Comparison of ENCODE assay signal across 6 cellular contexts in genomic region chr10:133377818-133378250, GRCh38. TPM values are rescaled to one million over a fixed set of nuclear protein-coding genes. Genes with fewer than 3 reads are reported as not detected.
DNase-seq lines count a peak whose midpoint lies in the region; ATAC-seq, FAIRE-seq and TF ChIP-seq lines count a peak whose summit lies in the region.

No MANE protein-coding gene starts in this region.

- H3K4me3 ChIP-seq in GM12864 (ENCODE audit: low read depth, low read length) (peak overlapping the region; percentile 69), K562 (peak overlapping the region; percentile 56)

- peaks cover 0 to 2% (median 2%) of the 10 kb centered on the region in 3 donors for H3K36me3 Mint-ChIP-seq in naive thymus-derived CD8-positive, alpha-beta T cell

- peaks cover 2 to 38% (median 13%) of the 10 kb centered on the region in 4 donors for H3K4me1 Mint-ChIP-seq in naive thymus-derived CD8-positive, alpha-beta T cell

- FAIRE-seq in K562 (lab: Jason Lieb, UNC), result no peak

- H2AFZ ChIP-seq in K562 (ENCODE audit: low read depth, low read length), result peak overlapping the region; percentile 87

- no peaks in the 10 kb centered on the region for H3K9me3 Mint-ChIP-seq in naive thymus-derived CD8-positive, alpha-beta T cell

- H3K9ac ChIP-seq in K562 (ENCODE audit: insufficient read depth in 1 of 2, low read depth in 2 of 2, low read length in 2 of 2), result peak overlapping the region in 1 of 2 experiments; percentile 92; a peak in 2 of 4 replicates

- POLR2A ChIA-PET in K562 (lab: Yijun Ruan, JAX), result interaction anchor here (0.6 to 1.5 kb wide), 3 partner anchors 7 to 17 kb away, joined by 3 to 5 read pairs (median 3); no protein-coding TSS in a partner anchor
- POLR2A ChIA-PET in naive thymus-derived CD8-positive, alpha-beta T cell (lab: Charles Lee), result interaction anchor here (0.7 to 6.4 kb wide), 5 partner anchors 12 to 42 kb away, joined by 3 to 58 read pairs (median 4); partner anchors contain the start of genes CALY, FUOM and MTG1

- intact Hi-C loops in K562 (cut with micrococcal nuclease) (no loop called here), posterior cingulate gyrus (cut with DNase I) (no loop called here)

- no peak for TF ChIP-seq EP300 in K562 (IDR thresholded peaks at IDR 0.05; ENCODE audit: low read length)

- H4K20me1 ChIP-seq in K562 (replicated peaks; ENCODE audit: control insufficient read depth, insufficient read depth, low read length), result no peaks in the 10 kb centered on the region

- CTCF ChIA-PET in K562 (lab: Yijun Ruan, JAX; ENCODE audit: low intra/inter-chr PET ratio), result no interaction called here

- no peaks in the 10 kb centered on the region for H3K27me3 Mint-ChIP-seq in naive thymus-derived CD8-positive, alpha-beta T cell

- H3K9me1 ChIP-seq in K562 (ENCODE audit: control insufficient read depth, insufficient read depth, low read length), result no peaks in the 10 kb centered on the region

- TF ChIP-seq RAD21 in K562 (CRISPR knock-in tag; conservative IDR thresholded peaks at IDR 0.05 in 1 of 2, IDR thresholded peaks at IDR 0.05 in 1 of 2), result no peak

- H3K36me3 ChIP-seq in K562 (ENCODE audit: control insufficient read depth, insufficient read depth, low read length), result no peaks in the 10 kb centered on the region

- TF ChIP-seq CTCF in GM12864 (IDR thresholded peaks at IDR 0.05; ENCODE audit: low read depth, low read length, missing control alignments), result no peak
- no peak for TF ChIP-seq CTCF in K562 (IDR thresholded peaks at IDR 0.05 in 2 of 3, conservative IDR thresholded peaks at IDR 0.05 in 1 of 3; ENCODE audit: insufficient read depth in 2 of 3, low read depth in 1 of 3, low read length in 3 of 3)

- peak overlapping the region; percentile 71 to 92 (median 85) for H3K4me3 Mint-ChIP-seq in naive thymus-derived CD8-positive, alpha-beta T cell

- peaks cover 7 to 41% of the 10 kb centered on the region in 2 experiments; a peak in 3 of 5 replicates for H3K4me1 ChIP-seq in K562 (replicated peaks in 1 of 2; ENCODE audit: control insufficient read depth in 2 of 2, insufficient read depth in 2 of 2, low read length in 2 of 2)

- H3K4me2 ChIP-seq in K562 (ENCODE audit: insufficient read depth, low read length), result peak overlapping the region; percentile 86

- 47% methylated on average over 5 of the region's 20 CpGs for WGBS in K562 (ENCODE audit: insufficient coverage, low coverage, missing lambda C conversion rate)

- peak overlapping the region in 3 of 10 donors; percentile 71 to 90 (median 76) for H3K27ac Mint-ChIP-seq in naive thymus-derived CD8-positive, alpha-beta T cell

- TF ChIP-seq POLR2A in K562 (conservative IDR thresholded peaks at IDR 0.05), result no peak

- ATAC-seq in K562 (no peak), GM18873 (IDR thresholded peaks at IDR 0.05; ENCODE audit: low FRiP score, unreplicated experiment) (no peak)
- ATAC-seq in naive thymus-derived CD8-positive, alpha-beta T cell, result no peak

- DNase-seq in GM12864 (ENCODE audit: low read depth) (no peak), K562 (ENCODE audit: extremely low read depth in 1 of 4, low spot score in 3 of 4) (no peak), KBM-7 (no peak), posterior cingulate gyrus (no peak)
- DNase-seq in naive thymus-derived CD8-positive, alpha-beta T cell, result no peak

- in situ Hi-C loops in K562 (cut with MboI) (no loop called here), KBM-7 (cut with MboI; ENCODE audit: low pct_unique_long_range_greater_than_20kb, low sequenced_read_pairs) (no loop called here)

- H3K27me3 ChIP-seq in K562 (ENCODE audit: control insufficient read depth in 2 of 2, insufficient read depth in 2 of 2, low read length in 2 of 2), result no peaks in the 10 kb centered on the region

- peaks cover 3% of the 10 kb centered on the region; the same call in 1 of the 3 replicates for H3K79me2 ChIP-seq in K562 (ENCODE audit: control insufficient read depth, insufficient read depth, low read length)

- H3K9me3 ChIP-seq in K562 (replicated peaks; ENCODE audit: control insufficient read depth, insufficient read depth, low read depth, low read length), result no peaks in the 10 kb centered on the region

- no TSS peak for BruUV-seq in K562 (replicated peaks; lab: Mats Ljungman, UMichigan)

- no peak overlapping the region for H3K27ac ChIP-seq in K562 (ENCODE audit: extremely low read depth, low read depth, low read length)

RNA-seq across cellular contexts. Expression of gene PAOX, which starts 1.2 kb away (rescaled TPM):
- 4.2 and 13.2 TPM in 2 replicates for total RNA-seq in K562 (2011; cell fraction: chromatin; rRNA removed; ENCODE audit: low replicate concordance)
- 10.2 and 10.9 TPM in 2 replicates for total RNA-seq in K562 (2011; cell fraction: nucleolus; rRNA removed)
- 7.6 and 9.1 TPM in 2 replicates for total RNA-seq in K562 (2011; cell fraction: nucleoplasm; rRNA removed)
- total RNA-seq in K562 (2014; rRNA removed), result 4.9 and 8.7 TPM in 2 replicates
- 1.1 and 1.6 TPM in 2 replicates for total RNA-seq in K562 (2014; rRNA removed; fragmentation: Illumina TruSeq; extraction: Trizol)
- total RNA-seq in K562 (2015; rRNA removed; fragmentation: Illumina TruSeq; extraction: Trizol), result 2.6 and 2.8 TPM in 2 replicates
- 6.0 and 6.4 TPM in 2 replicates for total RNA-seq in K562 (2021)
- polyA plus RNA-seq in K562 (2011; rRNA removed), result 4.2 and 4.3 TPM in 2 replicates
- 5.2 and 10.9 TPM in 2 replicates for polyA plus RNA-seq in K562 (2011; cell fraction: cytosol; rRNA removed)
- 7.7 and 12.4 TPM in 2 replicates for polyA plus RNA-seq in K562 (2011; cell fraction: nucleus; rRNA removed)
- 3.5 and 4.0 TPM in 2 replicates for polyA plus RNA-seq in K562 (2012)
- 1.4 and 2.0 TPM in 2 replicates for polyA plus RNA-seq in K562 (2014; fragmentation: Illumina TruSeq; extraction: Trizol)
- polyA plus RNA-seq in K562 (2014; fragmentation: Nextera tagmentation; extraction: Ambion mirVana), result 1 to 10 TPM in 1 of 2 experiments, under 1 TPM in 1; 0.80 to 1.7 TPM
- 5.1 and 5.4 TPM in 2 replicates for polyA plus RNA-seq in K562 (2014; rRNA removed)
- 1.0 and 1.4 TPM in 2 replicates for polyA minus RNA-seq in K562 (2011; rRNA and poly(A)+ RNA removed)
- 0.91 and 3.4 TPM in 2 replicates for polyA minus RNA-seq in K562 (2011; cell fraction: cytosol; rRNA and poly(A)+ RNA removed)
- 3.9 and 4.3 TPM in 2 replicates for polyA minus RNA-seq in K562 (2011; cell fraction: nucleus; rRNA and poly(A)+ RNA removed)
- 10 to 100 TPM; 11.3 to 11.9 TPM for total RNA-seq in naive thymus-derived CD8-positive, alpha-beta T cell
- 10 to 100 TPM; 10.9 to 15.6 (median 11.9) TPM for polyA plus RNA-seq in naive thymus-derived CD8-positive, alpha-beta T cell

RNA-seq across cellular contexts. Expression of gene ECHS1, which starts 4.7 kb away (rescaled TPM):
- 6.2 and 13.6 TPM in 2 replicates for total RNA-seq in K562 (2011; cell fraction: chromatin; rRNA removed; ENCODE audit: low replicate concordance)
- 10.1 and 14.7 TPM in 2 replicates for total RNA-seq in K562 (2011; cell fraction: nucleolus; rRNA removed)
- total RNA-seq in K562 (2011; cell fraction: nucleoplasm; rRNA removed), result 9.6 and 10.3 TPM in 2 replicates
- total RNA-seq in K562 (2014; rRNA removed) (69.5 and 74.3 TPM in 2 replicates), K562 (2014; rRNA removed; fragmentation: Illumina TruSeq; extraction: Trizol) (43.1 and 46.5 TPM in 2 replicates), K562 (2015; rRNA removed; fragmentation: Illumina TruSeq; extraction: Trizol) (48.4 and 49.3 TPM in 2 replicates), K562 (2021) (85.3 and 89.5 TPM in 2 replicates)
- polyA plus RNA-seq in K562 (2011; rRNA removed) (16.6 and 23.5 TPM in 2 replicates), K562 (2014; fragmentation: Illumina TruSeq; extraction: Trizol) (67.1 and 68.1 TPM in 2 replicates), K562 (2014; fragmentation: Nextera tagmentation; extraction: Ambion mirVana) (100 to 1,000 TPM in 1 of 2 experiments, 10 to 100 TPM in 1; 98.8 to 100 TPM), K562 (2014; rRNA removed) (37.4 and 38.0 TPM in 2 replicates)
- 23.9 and 38.6 TPM in 2 replicates for polyA plus RNA-seq in K562 (2011; cell fraction: cytosol; rRNA removed)
- 31.1 and 34.4 TPM in 2 replicates for polyA plus RNA-seq in K562 (2011; cell fraction: nucleus; rRNA removed)
- polyA plus RNA-seq in K562 (2012), result 72.3 and 78.6 TPM in 2 replicates
- 12.8 and 14.4 TPM in 2 replicates for polyA minus RNA-seq in K562 (2011; rRNA and poly(A)+ RNA removed)
- polyA minus RNA-seq in K562 (2011; cell fraction: cytosol; rRNA and poly(A)+ RNA removed), result 29.2 and 40.4 TPM in 2 replicates
- polyA minus RNA-seq in K562 (2011; cell fraction: nucleus; rRNA and poly(A)+ RNA removed), result 4.2 and 7.0 TPM in 2 replicates
- total RNA-seq in naive thymus-derived CD8-positive, alpha-beta T cell, result 10 to 100 TPM; 28.3 to 29.2 TPM
- polyA plus RNA-seq in naive thymus-derived CD8-positive, alpha-beta T cell, result 100 to 1,000 TPM; 103 to 110 (median 104) TPM

RNA-seq across cellular contexts. Expression of gene MTG1, which starts 16.1 kb away (rescaled TPM):
- 121 and 197 TPM in 2 replicates for total RNA-seq in K562 (2011; cell fraction: chromatin; rRNA removed; ENCODE audit: low replicate concordance)
- total RNA-seq in K562 (2011; cell fraction: nucleolus; rRNA removed), result 101 and 119 TPM in 2 replicates
- 85.3 and 89.5 TPM in 2 replicates for total RNA-seq in K562 (2011; cell fraction: nucleoplasm; rRNA removed)
- total RNA-seq in K562 (2014; rRNA removed) (11.6 and 16.9 TPM in 2 replicates), K562 (2014; rRNA removed; fragmentation: Illumina TruSeq; extraction: Trizol) (10.1 and 13.8 TPM in 2 replicates), K562 (2015; rRNA removed; fragmentation: Illumina TruSeq; extraction: Trizol) (13.8 and 15.4 TPM in 2 replicates), K562 (2021) (18.1 and 18.2 TPM in 2 replicates)
- polyA plus RNA-seq in K562 (2011; rRNA removed) (24.1 and 27.1 TPM in 2 replicates), K562 (2014; fragmentation: Illumina TruSeq; extraction: Trizol) (19.5 and 22.1 TPM in 2 replicates), K562 (2014; fragmentation: Nextera tagmentation; extraction: Ambion mirVana) (1 to 10 TPM; 2.8 to 3.0 TPM), K562 (2014; rRNA removed) (23.0 and 28.2 TPM in 2 replicates)
- polyA plus RNA-seq in K562 (2011; cell fraction: cytosol; rRNA removed), result 17.9 and 25.1 TPM in 2 replicates
- 72.9 and 146 TPM in 2 replicates for polyA plus RNA-seq in K562 (2011; cell fraction: nucleus; rRNA removed)
- polyA plus RNA-seq in K562 (2012), result 16.4 and 17.9 TPM in 2 replicates
- polyA minus RNA-seq in K562 (2011; rRNA and poly(A)+ RNA removed), result 25.9 and 28.3 TPM in 2 replicates
- polyA minus RNA-seq in K562 (2011; cell fraction: cytosol; rRNA and poly(A)+ RNA removed), result 16.2 and 17.5 TPM in 2 replicates
- 29.9 and 33.8 TPM in 2 replicates for polyA minus RNA-seq in K562 (2011; cell fraction: nucleus; rRNA and poly(A)+ RNA removed)
- total RNA-seq in naive thymus-derived CD8-positive, alpha-beta T cell, result 10 to 100 TPM; 62.4 to 67.9 TPM
- polyA plus RNA-seq in naive thymus-derived CD8-positive, alpha-beta T cell, result 10 to 100 TPM; 19.4 to 37.9 (median 28.5) TPM

RNA-seq across cellular contexts. Expression of gene FUOM, which starts 20.0 kb away (rescaled TPM):
- total RNA-seq in K562 (2011; cell fraction: chromatin; rRNA removed; ENCODE audit: low replicate concordance), result 10.6 and 28.4 TPM in 2 replicates
- 42.5 and 54.1 TPM in 2 replicates for total RNA-seq in K562 (2011; cell fraction: nucleolus; rRNA removed)
- 19.0 and 24.0 TPM in 2 replicates for total RNA-seq in K562 (2011; cell fraction: nucleoplasm; rRNA removed)
- total RNA-seq in K562 (2014; rRNA removed) (89.7 and 91.1 TPM in 2 replicates), K562 (2014; rRNA removed; fragmentation: Illumina TruSeq; extraction: Trizol) (8.6 and 14.0 TPM in 2 replicates), K562 (2015; rRNA removed; fragmentation: Illumina TruSeq; extraction: Trizol) (26.7 and 27.0 TPM in 2 replicates), K562 (2021) (47.8 and 61.2 TPM in 2 replicates)
- polyA plus RNA-seq in K562 (2011; rRNA removed) (27.4 and 31.3 TPM in 2 replicates), K562 (2014; fragmentation: Illumina TruSeq; extraction: Trizol) (20.4 and 34.6 TPM in 2 replicates), K562 (2014; fragmentation: Nextera tagmentation; extraction: Ambion mirVana) (10 to 100 TPM in 1 of 2 experiments, 1 to 10 TPM in 1; 1.8 to 14.4 TPM), K562 (2014; rRNA removed) (96.1 and 108 TPM in 2 replicates)
- polyA plus RNA-seq in K562 (2011; cell fraction: cytosol; rRNA removed), result 39.9 and 94.4 TPM in 2 replicates
- 29.5 and 49.3 TPM in 2 replicates for polyA plus RNA-seq in K562 (2011; cell fraction: nucleus; rRNA removed)
- polyA plus RNA-seq in K562 (2012), result 22.3 and 26.8 TPM in 2 replicates
- polyA minus RNA-seq in K562 (2011; rRNA and poly(A)+ RNA removed), result 2.1 and 4.9 TPM in 2 replicates
- 7.0 and 9.8 TPM in 2 replicates for polyA minus RNA-seq in K562 (2011; cell fraction: cytosol; rRNA and poly(A)+ RNA removed)
- 38.7 and 48.6 TPM in 2 replicates for polyA minus RNA-seq in K562 (2011; cell fraction: nucleus; rRNA and poly(A)+ RNA removed)
- 10 to 100 TPM; 17.1 to 23.7 TPM for total RNA-seq in naive thymus-derived CD8-positive, alpha-beta T cell
- polyA plus RNA-seq in naive thymus-derived CD8-positive, alpha-beta T cell, result 10 to 100 TPM; 17.4 to 21.4 (median 18.2) TPM

RNA-seq across cellular contexts. Expression of gene PRAP1, which starts 30.7 kb away (rescaled TPM):
- total RNA-seq in K562 (2011; cell fraction: chromatin; rRNA removed; ENCODE audit: low replicate concordance), result not detected in 2 replicates
- not detected in 2 replicates for total RNA-seq in K562 (2011; cell fraction: nucleolus; rRNA removed)
- total RNA-seq in K562 (2011; cell fraction: nucleoplasm; rRNA removed), result not detected in 2 replicates
- total RNA-seq in K562 (2014; rRNA removed) (not detected in 2 replicates), K562 (2014; rRNA removed; fragmentation: Illumina TruSeq; extraction: Trizol) (not detected in 2 replicates), K562 (2015; rRNA removed; fragmentation: Illumina TruSeq; extraction: Trizol) (not detected in 2 replicates), K562 (2021) (not detected in 2 replicates)
- polyA plus RNA-seq in K562 (2011; rRNA removed) (not detected in 2 replicates), K562 (2014; fragmentation: Illumina TruSeq; extraction: Trizol) (not detected in 2 replicates), K562 (2014; fragmentation: Nextera tagmentation; extraction: Ambion mirVana) (not detected), K562 (2014; rRNA removed) (0.16 TPM in 1 of 2 replicates, not detected in the other)
- polyA plus RNA-seq in K562 (2011; cell fraction: cytosol; rRNA removed), result 0.07 TPM in 1 of 2 replicates, not detected in the other
- not detected in 2 replicates for polyA plus RNA-seq in K562 (2011; cell fraction: nucleus; rRNA removed)
- not detected in 2 replicates for polyA plus RNA-seq in K562 (2012)
- polyA minus RNA-seq in K562 (2011; rRNA and poly(A)+ RNA removed), result not detected in 2 replicates
- polyA minus RNA-seq in K562 (2011; cell fraction: cytosol; rRNA and poly(A)+ RNA removed), result not detected in 2 replicates
- not detected in 2 replicates for polyA minus RNA-seq in K562 (2011; cell fraction: nucleus; rRNA and poly(A)+ RNA removed)
- not detected for total RNA-seq in naive thymus-derived CD8-positive, alpha-beta T cell
- polyA plus RNA-seq in naive thymus-derived CD8-positive, alpha-beta T cell, result under 1 TPM in 1 of 3 donors, not detected in 2; 0.36 TPM
